In the genomic region with DNA sequence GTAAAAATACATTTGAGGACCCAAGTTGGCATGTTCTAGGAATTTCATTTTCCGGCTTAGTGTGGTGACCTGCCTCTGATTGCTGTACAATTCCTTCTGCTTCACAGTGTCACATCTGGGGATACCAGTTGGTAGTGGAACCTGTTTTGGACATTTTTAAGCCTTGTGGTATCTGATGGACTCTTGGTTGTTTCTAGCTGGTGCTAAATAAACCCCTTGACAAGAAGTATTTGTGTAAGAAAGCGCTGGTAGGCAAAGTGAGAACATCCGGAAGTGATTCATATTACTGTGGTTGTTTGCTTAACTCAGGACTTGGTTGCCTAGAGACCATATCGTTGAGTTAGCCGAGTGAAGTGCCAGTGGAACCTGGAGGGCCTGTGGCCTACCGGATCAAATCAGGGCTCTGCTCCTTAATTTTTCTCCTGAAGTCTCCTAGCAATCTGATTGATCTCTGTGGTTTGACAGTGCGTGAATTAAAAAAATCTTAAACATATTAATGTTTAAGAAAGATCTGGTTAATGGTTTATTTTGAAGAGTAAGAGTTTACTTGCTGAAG, we compare ENCODE assay signal across 8 cellular contexts. TPM values are rescaled to one million over a fixed set of nuclear protein-coding genes. Genes with fewer than 3 reads are reported as not detected.
DNase-seq lines count a peak whose midpoint lies in the region; ATAC-seq and TF ChIP-seq lines count a peak whose summit lies in the region.

No MANE protein-coding gene starts in this region.

- peak overlapping the region; percentile 77 for H3K27ac ChIP-seq in SJCRH30
- peak overlapping the region; percentile 70 to 92 (median 78) for H3K27ac ChIP-seq in adrenal gland
- peak overlapping the region; percentile 84 for H3K27ac ChIP-seq in left ventricle myocardium inferior (replicated peaks)
- peak overlapping the region; percentile 91 to 100 (median 96) for H3K27ac ChIP-seq in gastrocnemius medialis

- TF ChIP-seq POLR2A in adrenal gland (IDR thresholded peaks at IDR 0.05) (peak in 1 of 2 donors; percentile 48), gastrocnemius medialis (IDR thresholded peaks at IDR 0.05) (peak; percentile 13 to 72)

- H3K9me3 ChIP-seq in SJCRH30 (replicated peaks): no peaks in the 10 kb centered on the region
- no peaks in the 10 kb centered on the region for H3K9me3 ChIP-seq in adrenal gland (replicated peaks in 1 of 3)
- H3K9me3 ChIP-seq in left ventricle myocardium inferior (replicated peaks): no peaks in the 10 kb centered on the region
- no peaks in the 10 kb centered on the region for H3K9me3 ChIP-seq in gastrocnemius medialis

- TF ChIP-seq CTCF in GM10266 (IDR thresholded peaks at IDR 0.05; ENCODE audit: control insufficient read depth, insufficient read depth, low read depth, missing control alignments) (no peak), adrenal gland (IDR thresholded peaks at IDR 0.05) (no peak), left ventricle myocardium inferior (IDR thresholded peaks at IDR 0.05; ENCODE audit: borderline replicate concordance) (no peak), gastrocnemius medialis (IDR thresholded peaks at IDR 0.05 in 4 of 5, conservative IDR thresholded peaks at IDR 0.05 in 1 of 5) (no peak)

- H3K36me3 ChIP-seq in SJCRH30: peaks cover 1% of the 10 kb centered on the region; the same call in 1 of the 2 replicates
- H3K36me3 ChIP-seq in adrenal gland (replicated peaks in 1 of 2): no peaks in the 10 kb centered on the region
- no peaks in the 10 kb centered on the region for H3K36me3 ChIP-seq in left ventricle myocardium inferior
- no peaks in the 10 kb centered on the region for H3K36me3 ChIP-seq in gastrocnemius medialis

- in situ Hi-C loops in gastrocnemius medialis (cut with MboI; ENCODE audit: low sequenced_read_pairs in 4 of 4): no loop called here

- 7 to 11% (median 9%) methylated on average over 7 of the region's 7 CpGs for WGBS in adrenal gland, 4 donors

- H3K4me3 ChIP-seq in SJCRH30 (peak overlapping the region; percentile 29), adrenal gland (peak overlapping the region in 1 of 4 donors; percentile 33), left ventricle myocardium inferior (peak overlapping the region; percentile 46), gastrocnemius medialis (peak overlapping the region; percentile 33 to 42 (median 40))

- CTCF ChIA-PET in HEK293T (lab: Yijun Ruan, JAX): interaction anchor here (0.6 kb wide), 1 partner anchor 197 kb away, joined by 3 read pairs; no protein-coding TSS in a partner anchor

- POLR2A ChIA-PET in HEK293T (lab: Yijun Ruan, JAX): interaction anchor here (1.9 to 5.2 kb wide), 2 partner anchors 12 kb away, joined by 5 to 36 read pairs; partner anchors contain the start of gene IQGAP1

- DNase-seq in GM10266 (ENCODE audit: extremely low spot score) (peak; percentile 77), HEK293T (ENCODE audit: extremely low spot score) (peak; percentile 82), M059J (ENCODE audit: low read depth) (peak; percentile 99), SJCRH30 (peak; percentile 84 to 89), adrenal gland (peak; percentile 68 to 85 (median 80)), left ventricle myocardium inferior (peak; percentile 53), gastrocnemius medialis (peak; percentile 65 to 79), mesenteric fat pad (ENCODE audit: low spot score) (no peak)

- H3K27me3 ChIP-seq in SJCRH30: no peaks in the 10 kb centered on the region
- no peaks in the 10 kb centered on the region for H3K27me3 ChIP-seq in adrenal gland
- H3K27me3 ChIP-seq in left ventricle myocardium inferior (ENCODE audit: low read depth): no peaks in the 10 kb centered on the region
- no peaks in the 10 kb centered on the region for H3K27me3 ChIP-seq in gastrocnemius medialis

- H3K4me1 ChIP-seq in SJCRH30 (peaks cover 35% of the 10 kb centered on the region), adrenal gland (replicated peaks in 1 of 2) (peaks cover 38 to 78% of the 10 kb centered on the region in 2 donors), left ventricle myocardium inferior (peaks cover 92% of the 10 kb centered on the region), gastrocnemius medialis (peaks cover 91 to 96% of the 10 kb centered on the region in 2 donors)

- peak; percentile 94 to 98 for ATAC-seq in gastrocnemius medialis

- intact Hi-C loops in adrenal gland (cut with DNase I): no loop called here
- intact Hi-C loops in left ventricle myocardium inferior (cut with micrococcal nuclease): no loop called here
- intact Hi-C loops in gastrocnemius medialis (cut with DNase I; ENCODE audit: low total_unique reads): no loop called here

TF ChIP-seq in HEK293T, 16 proteins besides CTCF, POLR2A, EP300 and RAD21:
- TF ChIP-seq ELF4 (IDR thresholded peaks at IDR 0.05) (0 out of 2 replicates have a peak, but pooled peaks have one; percentile 18), CTBP1 (IDR thresholded peaks at IDR 0.05; ENCODE audit: borderline replicate concordance) (no peak), L3MBTL2 (conservative IDR thresholded peaks at IDR 0.05) (no peak), SUZ12 (IDR thresholded peaks at IDR 0.05) (no peak), PKNOX1 (IDR thresholded peaks at IDR 0.05) (0 out of 2 replicates have a peak, but pooled peaks have one; percentile 9), TARDBP (IDR thresholded peaks at IDR 0.05) (no peak)
TF ChIP-seq in HEK293T: peak in this region for 2.

RNA-seq across cellular contexts. Expression of gene IQGAP1, which starts 12.8 kb away (rescaled TPM):
- total RNA-seq in M059J (2014; rRNA removed; shearing (Covaris generic)): 134 and 206 TPM in 2 replicates
- total RNA-seq in SJCRH30 (2014; rRNA removed; shearing (Covaris generic)): 85.0 and 100 TPM in 2 replicates
- total RNA-seq in adrenal gland (100 to 1,000 TPM; 122 to 261 (median 162) TPM), left ventricle myocardium inferior (39.2 TPM), gastrocnemius medialis (10 to 100 TPM; 39.1 to 92.7 (median 59.1) TPM), mesenteric fat pad (210 TPM)
- polyA plus RNA-seq in adrenal gland: 100 to 1,000 TPM in 1 of 3 donors, 10 to 100 TPM in 2; 34.3 to 195 (median 57.7) TPM

RNA-seq across cellular contexts. Expression of gene ZNF774, which starts 48.8 kb away (rescaled TPM):
- 1.6 and 1.7 TPM in 2 replicates for total RNA-seq in M059J (2014; rRNA removed; shearing (Covaris generic))
- total RNA-seq in SJCRH30 (2014; rRNA removed; shearing (Covaris generic)): 1.1 and 1.8 TPM in 2 replicates
- total RNA-seq in adrenal gland (10 to 100 TPM in 2 of 8 donors, 1 to 10 TPM in 6; 3.3 to 21.4 (median 6.6) TPM), left ventricle myocardium inferior (4.7 TPM), gastrocnemius medialis (10 to 100 TPM in 1 of 4 donors, 1 to 10 TPM in 3; 2.1 to 17.1 (median 5.4) TPM), mesenteric fat pad (0.84 TPM)
- polyA plus RNA-seq in adrenal gland: 1 to 10 TPM; 1.0 to 5.7 (median 1.8) TPM
